Comparison of ENCODE assay signal across 8 cellular contexts in the genomic region with DNA sequence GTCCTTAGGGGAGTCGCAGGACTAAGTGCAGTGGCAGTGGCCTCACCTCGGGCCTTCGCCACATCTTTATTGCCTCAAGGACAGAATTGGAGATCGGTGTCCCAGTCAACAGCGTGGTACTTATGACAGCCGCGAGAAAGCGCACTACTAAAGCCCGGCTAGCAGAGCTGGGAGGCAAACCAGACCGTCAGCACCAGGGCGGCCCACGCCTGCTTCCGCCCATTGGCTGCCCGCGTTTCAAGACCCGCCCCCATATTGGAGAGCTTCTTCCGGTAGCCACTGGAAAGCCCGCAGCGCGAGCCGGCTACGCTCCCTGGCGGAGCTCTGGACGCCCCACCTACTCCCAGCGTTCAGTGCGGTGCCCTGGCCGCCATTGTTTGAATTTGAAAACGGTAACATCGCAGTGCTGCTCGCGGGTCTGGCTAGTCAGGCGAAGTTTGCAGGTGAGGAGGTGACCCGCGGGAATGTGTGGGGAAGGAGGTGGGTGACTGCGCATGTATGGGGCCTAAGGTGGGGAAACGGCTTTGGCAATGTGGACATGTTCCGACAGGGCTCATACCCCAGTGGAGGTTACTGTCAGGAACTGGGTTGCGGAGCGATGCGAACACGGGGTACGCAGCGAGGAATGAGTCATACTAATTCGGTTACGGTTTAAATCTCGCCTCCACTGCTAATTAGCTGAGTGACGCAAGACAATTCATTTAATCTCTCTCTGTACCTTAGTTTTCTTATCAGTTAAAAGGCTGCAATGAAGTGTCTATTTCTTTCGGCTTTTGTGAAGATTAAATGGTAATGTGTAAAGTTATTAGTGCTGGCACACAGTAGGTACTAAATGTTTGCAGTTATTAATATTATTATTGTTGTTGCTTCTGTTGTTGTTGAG. TPM values are rescaled to one million over a fixed set of nuclear protein-coding genes. Genes with fewer than 3 reads are reported as not detected.
A peak's percentile ranks its signal among the peaks of the same experiment; 100 is the strongest.
DNase-seq lines count a peak whose midpoint lies in the region; ATAC-seq and TF ChIP-seq lines count a peak whose summit lies in the region.

A gene with protein sequence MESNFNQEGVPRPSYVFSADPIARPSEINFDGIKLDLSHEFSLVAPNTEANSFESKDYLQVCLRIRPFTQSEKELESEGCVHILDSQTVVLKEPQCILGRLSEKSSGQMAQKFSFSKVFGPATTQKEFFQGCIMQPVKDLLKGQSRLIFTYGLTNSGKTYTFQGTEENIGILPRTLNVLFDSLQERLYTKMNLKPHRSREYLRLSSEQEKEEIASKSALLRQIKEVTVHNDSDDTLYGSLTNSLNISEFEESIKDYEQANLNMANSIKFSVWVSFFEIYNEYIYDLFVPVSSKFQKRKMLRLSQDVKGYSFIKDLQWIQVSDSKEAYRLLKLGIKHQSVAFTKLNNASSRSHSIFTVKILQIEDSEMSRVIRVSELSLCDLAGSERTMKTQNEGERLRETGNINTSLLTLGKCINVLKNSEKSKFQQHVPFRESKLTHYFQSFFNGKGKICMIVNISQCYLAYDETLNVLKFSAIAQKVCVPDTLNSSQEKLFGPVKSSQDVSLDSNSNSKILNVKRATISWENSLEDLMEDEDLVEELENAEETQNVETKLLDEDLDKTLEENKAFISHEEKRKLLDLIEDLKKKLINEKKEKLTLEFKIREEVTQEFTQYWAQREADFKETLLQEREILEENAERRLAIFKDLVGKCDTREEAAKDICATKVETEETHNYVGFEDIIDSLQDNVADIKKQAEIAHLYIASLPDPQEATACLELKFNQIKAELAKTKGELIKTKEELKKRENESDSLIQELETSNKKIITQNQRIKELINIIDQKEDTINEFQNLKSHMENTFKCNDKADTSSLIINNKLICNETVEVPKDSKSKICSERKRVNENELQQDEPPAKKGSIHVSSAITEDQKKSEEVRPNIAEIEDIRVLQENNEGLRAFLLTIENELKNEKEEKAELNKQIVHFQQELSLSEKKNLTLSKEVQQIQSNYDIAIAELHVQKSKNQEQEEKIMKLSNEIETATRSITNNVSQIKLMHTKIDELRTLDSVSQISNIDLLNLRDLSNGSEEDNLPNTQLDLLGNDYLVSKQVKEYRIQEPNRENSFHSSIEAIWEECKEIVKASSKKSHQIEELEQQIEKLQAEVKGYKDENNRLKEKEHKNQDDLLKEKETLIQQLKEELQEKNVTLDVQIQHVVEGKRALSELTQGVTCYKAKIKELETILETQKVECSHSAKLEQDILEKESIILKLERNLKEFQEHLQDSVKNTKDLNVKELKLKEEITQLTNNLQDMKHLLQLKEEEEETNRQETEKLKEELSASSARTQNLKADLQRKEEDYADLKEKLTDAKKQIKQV (N-terminal part only) (plus strand): TSS at position 353 of the 883 bp plus-strand sequence. CDS start 3,705 bp downstream, outside the sequence.

- H3K9me3 ChIP-seq in SU-DHL-6 (ENCODE audit: insufficient read depth, low read length) (no peaks in the 10 kb centered on the region), thyroid gland (no peaks in the 10 kb centered on the region)

- H3K27ac ChIP-seq in SU-DHL-6 (ENCODE audit: low read depth, low read length) (peak within 1 kb of the TSS; percentile 76), thyroid gland (peak within 1 kb of the TSS; percentile 55 to 92 (median 85))

- peaks cover 3% of the 10 kb centered on the region; the same call in 1 of the 2 replicates for H4K20me1 ChIP-seq in SU-DHL-6 (ENCODE audit: low read depth, low read length)

- H3K27me3 ChIP-seq in SU-DHL-6 (ENCODE audit: low read length): no peaks in the 10 kb centered on the region
- no peaks in the 10 kb centered on the region for H3K27me3 ChIP-seq in thyroid gland

- POLR2A ChIA-PET in activated naive CD8-positive, alpha-beta T cell treated with anti-CD3 and anti-CD28 coated beads, Interleukin-2, amount 10 ng/mL, durations not matched to agents 7 days and 5 days (lab: Charles Lee): interaction anchor here (0.5 to 1.8 kb wide), 18 partner anchors 9 to 504 kb away, joined by 3 to 19 read pairs (median 4); partner anchors contain the start of genes IFIT5 and LIPA

- TF ChIP-seq CTCF in GM12873 (IDR thresholded peaks at IDR 0.05; ENCODE audit: insufficient read depth, low read depth, low read length, missing control alignments) (peak; percentile 27), SU-DHL-6 (IDR thresholded peaks at IDR 0.05; ENCODE audit: insufficient read depth, low read length, poor library complexity, severe bottlenecking) (no peak), osteocyte (IDR thresholded peaks at IDR 0.05) (peak; percentile 59), thyroid gland (IDR thresholded peaks at IDR 0.05) (peak in 5 of 6 experiments; percentile 12 to 83 (median 53))

- peak within 1 kb of the TSS; percentile 83 for H3K4me3 ChIP-seq in SU-DHL-6 (ENCODE audit: insufficient read depth, low read length, poor library complexity, severe bottlenecking)
- peak within 1 kb of the TSS; percentile 16 to 62 (median 58) for H3K4me3 ChIP-seq in thyroid gland (replicated peaks in 1 of 3)

- peak within 1 kb of the TSS; percentile 81 for H3K9ac ChIP-seq in SU-DHL-6 (ENCODE audit: low read length)

- H3K36me3 ChIP-seq in SU-DHL-6 (ENCODE audit: low read length) (peaks cover 12% of the 10 kb centered on the region), thyroid gland (no peaks in the 10 kb centered on the region)

- H3K36me3 Mint-ChIP-seq in activated naive CD8-positive, alpha-beta T cell treated with anti-CD3 and anti-CD28 coated beads, Interleukin-2, amount 10 ng/mL, durations not matched to agents 7 days and 5 days: peaks cover 14% of the 10 kb centered on the region
- no peaks in the 10 kb centered on the region for H3K36me3 Mint-ChIP-seq in osteocyte (ENCODE audit: unreplicated experiment)

- no peaks in the 10 kb centered on the region for H3K9me2 ChIP-seq in SU-DHL-6 (replicated peaks; ENCODE audit: insufficient read depth, low read length)

- intact Hi-C loops in head of caudate nucleus (cut with DNase I) (loop anchor here (2.0 kb wide), 1 partner anchor 57 kb away; the partner anchor contains the start of gene PANK1), thyroid gland (cut with DNase I) (loop anchor here (5.0 kb wide), 1 partner anchor 274 kb away; no protein-coding TSS in a partner anchor)

- peak within 1 kb of the TSS; percentile 100 for H3K4me2 ChIP-seq in SU-DHL-6 (ENCODE audit: low read depth, low read length, poor library complexity, severe bottlenecking)

- H2AFZ ChIP-seq in SU-DHL-6 (ENCODE audit: low read depth, low read length, severe bottlenecking): peak within 1 kb of the TSS; percentile 90

- peak; percentile 97 for ATAC-seq in HG02759 (IDR thresholded peaks at IDR 0.05; ENCODE audit: unreplicated experiment)
- peak; percentile 98 for ATAC-seq in activated naive CD8-positive, alpha-beta T cell treated with anti-CD3 and anti-CD28 coated beads, Interleukin-2, amount 10 ng/mL, durations not matched to agents 7 days and 5 days (ENCODE audit: low read depth)

- peak within 1 kb of the TSS; percentile 97 for H3K4me3 Mint-ChIP-seq in activated naive CD8-positive, alpha-beta T cell treated with anti-CD3 and anti-CD28 coated beads, Interleukin-2, amount 10 ng/mL, durations not matched to agents 7 days and 5 days
- peak within 1 kb of the TSS; percentile 96 for H3K4me3 Mint-ChIP-seq in osteocyte (ENCODE audit: unreplicated experiment)

- peak in 1 of 2 donors; percentile 97 for TF ChIP-seq POLR2A in thyroid gland (IDR thresholded peaks at IDR 0.05)

- peaks cover 10% of the 10 kb centered on the region; the same call in 1 of the 2 replicates for H3F3A ChIP-seq in SU-DHL-6 (ENCODE audit: insufficient read depth)

- DNase-seq in NCI-H128 (lab: John Stamatoyannopoulos, UW; ENCODE audit: unreplicated experiment) (peak; percentile 86), head of caudate nucleus (peak; percentile 91 to 98 (median 96)), osteocyte (ENCODE audit: extremely low spot score, unreplicated experiment) (peak; percentile 98), thyroid gland (peak; percentile 96 to 97)
- DNase-seq in activated naive CD8-positive, alpha-beta T cell treated with anti-CD3 and anti-CD28 coated beads, Interleukin-2, amount 10 ng/mL, durations not matched to agents 7 days and 5 days: peak; percentile 91

- H3K27ac Mint-ChIP-seq in activated naive CD8-positive, alpha-beta T cell treated with anti-CD3 and anti-CD28 coated beads, Interleukin-2, amount 10 ng/mL, durations not matched to agents 7 days and 5 days: peak within 1 kb of the TSS; percentile 99
- peak within 1 kb of the TSS; percentile 99 for H3K27ac Mint-ChIP-seq in osteocyte (ENCODE audit: unreplicated experiment)

- no peaks in the 10 kb centered on the region for H3K27me3 Mint-ChIP-seq in activated naive CD8-positive, alpha-beta T cell treated with anti-CD3 and anti-CD28 coated beads, Interleukin-2, amount 10 ng/mL, durations not matched to agents 7 days and 5 days
- no peaks in the 10 kb centered on the region for H3K27me3 Mint-ChIP-seq in osteocyte (ENCODE audit: unreplicated experiment)

- H3K79me2 ChIP-seq in SU-DHL-6 (ENCODE audit: insufficient read depth, low read length): peaks cover 50% of the 10 kb centered on the region

- WGBS in thyroid gland, 2 donors: 1% methylated on average over 30 to 32 of the region's 48 CpGs

- H3K4me1 ChIP-seq in thyroid gland: peaks cover 16 to 23% of the 10 kb centered on the region in 2 donors

- H3K4me1 Mint-ChIP-seq in activated naive CD8-positive, alpha-beta T cell treated with anti-CD3 and anti-CD28 coated beads, Interleukin-2, amount 10 ng/mL, durations not matched to agents 7 days and 5 days: peaks cover 34% of the 10 kb centered on the region
- H3K4me1 Mint-ChIP-seq in osteocyte (ENCODE audit: unreplicated experiment): peaks cover 49% of the 10 kb centered on the region

- no peaks in the 10 kb centered on the region for H3K9me3 Mint-ChIP-seq in activated naive CD8-positive, alpha-beta T cell treated with anti-CD3 and anti-CD28 coated beads, Interleukin-2, amount 10 ng/mL, durations not matched to agents 7 days and 5 days
- no peaks in the 10 kb centered on the region for H3K9me3 Mint-ChIP-seq in osteocyte (ENCODE audit: unreplicated experiment)

RNA-seq across cellular contexts. Expression of the gene that starts here (rescaled TPM):
- total RNA-seq in activated naive CD8-positive, alpha-beta T cell treated with anti-CD3 and anti-CD28 coated beads, Interleukin-2, amount 10 ng/mL, durations not matched to agents 7 days and 5 days: 10 to 100 TPM; 56.4 to 58.1 TPM
- 9.8 and 9.9 TPM in 2 replicates for total RNA-seq in osteocyte
- 1 to 10 TPM; 3.8 to 6.2 (median 4.5) TPM for total RNA-seq in thyroid gland

Comparison
In these comparisons a context has a peak if more than half of its experiments do, and no peak if none do; other contexts are left out.
1. Peak in every context shown above with its lines: DNase-seq, ATAC-seq, H3K4me3 ChIP-seq and H3K27ac ChIP-seq.